22 cellular contexts compared by ENCODE assay signal in genomic region chr10:2866569-2866968, GRCh38.
A peak's percentile ranks its signal among the peaks of the same experiment; 100 is the strongest.
DNase-seq lines count a peak whose midpoint lies in the region; ATAC-seq, FAIRE-seq and TF ChIP-seq lines count a peak whose summit lies in the region.
"Had no signal": no experiment of that assay in that cellular context is flagged by ENCODE, and none has a peak within 500 bp of the region (broad histone marks: within the 10 kb centered on the region; RNA-seq: fewer than 3 reads in every experiment).

No MANE protein-coding gene starts in this region.

- TF ChIP-seq RAD21 in H1 (IDR thresholded peaks at IDR 0.05 in 1 of 2, conservative IDR thresholded peaks at IDR 0.05 in 1 of 2; ENCODE audit: low read depth in 2 of 2, low read length in 2 of 2): no peak

- ATAC-seq in GM23338 (peak; percentile 77), SK-N-SH treated with all-trans-retinoic acid at 6 μM for 48 hours (no peak)
- ATAC-seq: GM12878 had no signal

- no peak overlapping the region for H3K4me3 ChIP-seq in GM23338
- H3K4me3 ChIP-seq in HUES64 (ENCODE audit: low read length): no peak overlapping the region
- no peak overlapping the region; a peak in 1 of 8 replicates for H3K4me3 ChIP-seq in H1 (ENCODE audit: extremely low read depth in 1 of 4, insufficient read depth in 2 of 4, low read depth in 3 of 4, low read length in 4 of 4)
- no peak overlapping the region for H3K4me3 ChIP-seq in Peyer's patch
- H3K4me3 ChIP-seq: BLaER1, GM12878 had no signal

- TF ChIP-seq POLR2A in H1 (IDR thresholded peaks at IDR 0.05; ENCODE audit: control extremely low read depth in 1 of 2, low read depth in 2 of 2, low read length in 2 of 2) (no peak), Peyer's patch (IDR thresholded peaks at IDR 0.05) (no peak)

- H3K9me3 ChIP-seq in HUES64 (ENCODE audit: insufficient read depth, low read depth, low read length): no peaks in the 10 kb centered on the region
- H3K9me3 ChIP-seq in H1 (ENCODE audit: insufficient read depth in 2 of 2, low read depth in 1 of 2, low read length in 1 of 2): peaks cover under 1 to 8% of the 10 kb centered on the region in 2 experiments; a peak in 1 of 4 replicates
- H3K9me3 ChIP-seq in Peyer's patch: no peaks in the 10 kb centered on the region

- POLR2A ChIA-PET in H1 (lab: Charles Lee; ENCODE audit: partially characterized antibody) (no interaction called here), GM10248 (lab: Yijun Ruan, JAX) (no interaction called here)

- no peak overlapping the region for H3K27ac Mint-ChIP-seq in GM23338
- H3K27ac Mint-ChIP-seq: CD14-positive monocyte; CD4-positive, alpha-beta memory T cell; HFFc6 had no signal

- no peak overlapping the region for H2BK120ac ChIP-seq in H1 (replicated peaks; ENCODE audit: low read depth, low read length)

- peaks cover 5% of the 10 kb centered on the region for H3K27me3 Mint-ChIP-seq in GM23338 (ENCODE audit: insufficient read depth, low read depth, poor library complexity)

- peaks cover 13% of the 10 kb centered on the region; the same call in 1 of the 2 replicates for H3K9me2 ChIP-seq in GM23338 (ENCODE audit: insufficient read depth)

- no peaks in the 10 kb centered on the region for H3K4me1 ChIP-seq in GM23338 (ENCODE audit: insufficient read depth)
- peaks cover 4% of the 10 kb centered on the region for H3K4me1 ChIP-seq in HUES64 (ENCODE audit: insufficient read depth, low read length)
- H3K4me1 ChIP-seq in H1 (replicated peaks in 1 of 4; ENCODE audit: control insufficient read depth in 3 of 4, insufficient read depth in 4 of 4, low read length in 3 of 4): peaks cover 0 to 8% (median 3%) of the 10 kb centered on the region in 4 experiments; a peak in 3 of 7 replicates
- H3K4me1 ChIP-seq in Peyer's patch: no peaks in the 10 kb centered on the region

- FAIRE-seq in H1 (lab: Jason Lieb, UNC): no peak
- FAIRE-seq: GM12878, GM19239, HTR-8/SVneo had no signal

- no peaks in the 10 kb centered on the region for H3K23me2 ChIP-seq in H1 (ENCODE audit: low read depth, low read length)

- H3K56ac ChIP-seq in H1 (replicated peaks; ENCODE audit: insufficient read length, low read depth, low read length): no peak overlapping the region

- TF ChIP-seq EP300 in H1 (IDR thresholded peaks at IDR 0.05; ENCODE audit: borderline replicate concordance in 1 of 2, low read depth in 2 of 2, low read length in 2 of 2): no peak

- H3F3A ChIP-seq in GM23338 (replicated peaks; ENCODE audit: low read depth): no peaks in the 10 kb centered on the region

- H4K8ac ChIP-seq in H1 (ENCODE audit: extremely low read depth, insufficient read depth, low read length): no peak overlapping the region

- no peak overlapping the region for H2BK5ac ChIP-seq in H1 (ENCODE audit: low read depth, low read length)

- no peak overlapping the region for H3K4me3 Mint-ChIP-seq in GM23338
- H3K4me3 Mint-ChIP-seq: CD14-positive monocyte; CD4-positive, alpha-beta memory T cell; HFFc6 had no signal

- H3K4me1 Mint-ChIP-seq in GM23338: peaks cover 9% of the 10 kb centered on the region; the same call in 2 of the 3 replicates
- H3K4me1 Mint-ChIP-seq: CD14-positive monocyte; CD4-positive, alpha-beta memory T cell had no signal

- no peaks in the 10 kb centered on the region for H3K27me3 ChIP-seq in GM23338 (ENCODE audit: insufficient read depth)
- H3K27me3 ChIP-seq in HUES64 (ENCODE audit: insufficient read depth, low read length): no peaks in the 10 kb centered on the region
- no peaks in the 10 kb centered on the region for H3K27me3 ChIP-seq in H1 (replicated peaks in 1 of 4; ENCODE audit: control insufficient read depth in 3 of 4, extremely low read depth in 1 of 4, insufficient read depth in 3 of 4, low read length in 3 of 4)
- no peaks in the 10 kb centered on the region for H3K27me3 ChIP-seq in Peyer's patch
- H3K27me3 ChIP-seq: BLaER1 had no signal

- peaks cover 8% of the 10 kb centered on the region; the same call in 2 of the 3 replicates for H3K36me3 Mint-ChIP-seq in GM23338 (ENCODE audit: low read depth)
- H3K36me3 Mint-ChIP-seq: CD14-positive monocyte; CD4-positive, alpha-beta memory T cell had no signal

- H2BK20ac ChIP-seq in H1 (ENCODE audit: low read length): no peak overlapping the region

- H3K79me1 ChIP-seq in H1 (ENCODE audit: low read depth, low read length): no peaks in the 10 kb centered on the region

- H2AFZ ChIP-seq in GM23338: no peak overlapping the region
- H2AFZ ChIP-seq in H1 (ENCODE audit: low read length): no peak overlapping the region

- 27% methylated on average over 5 of the region's 5 CpGs for WGBS in HUES64
- WGBS in H1 (ENCODE audit: extremely low coverage in 1 of 2, insufficient coverage in 1 of 2, insufficient read length in 1 of 2, insufficient replicate concordance in 2 of 2, low coverage in 1 of 2, low lambda C conversion rate in 2 of 2, missing lambda C conversion rate in 1 of 2), 2 experiments: 60% methylated on average over 5 of the region's 5 CpGs; no CpG with 5 or more reads in 1 of the 2 experiments

- H3K9me3 Mint-ChIP-seq in GM23338: peaks cover 18% of the 10 kb centered on the region

- TF ChIP-seq CTCF in GM23338 (conservative IDR thresholded peaks at IDR 0.05; ENCODE audit: low read depth in 2 of 2) (no peak), H1 (IDR thresholded peaks at IDR 0.05; ENCODE audit: control extremely low read depth in 1 of 3, insufficient read depth in 1 of 3, low read depth in 1 of 3, low read length in 3 of 3) (no peak), Peyer's patch (IDR thresholded peaks at IDR 0.05) (no peak), GM10248 (IDR thresholded peaks at IDR 0.05; ENCODE audit: control extremely low read depth, extremely low read depth, low read depth, missing control alignments) (no peak)

- H2BK15ac ChIP-seq in H1 (ENCODE audit: low read length): no peak overlapping the region

- no peak for DNase-seq in GM23338 (ENCODE audit: low spot score)
- peak in 1 of 2 experiments; percentile 13 for DNase-seq in H1 (ENCODE audit: low read depth in 1 of 2, low spot score in 2 of 2)
- peak; percentile 44 for DNase-seq in iPS-NIHi11 (ENCODE audit: low spot score)
- no peak for DNase-seq in Peyer's patch
- no peak for DNase-seq in GM10248 (ENCODE audit: extremely low spot score)
- DNase-seq in NCI-H187 (lab: John Stamatoyannopoulos, UW): no peak
- DNase-seq: 8988T; CD4-positive, alpha-beta memory T cell; DMS153; DMS79; GF-D8; GOT3; HCEC 1CT; HFFc6 had no signal

- H3K27ac ChIP-seq in GM23338 (ENCODE audit: low read depth) (no peak overlapping the region), HUES64 (ENCODE audit: low read depth, low read length) (peak overlapping the region; percentile 58; the same call in 1 of the 2 replicates), H1 (ENCODE audit: low read depth, low read length) (no peak overlapping the region), Peyer's patch (no peak overlapping the region)
- H3K27ac ChIP-seq: BLaER1, KMS-11 had no signal

- no peak overlapping the region for H2AK5ac ChIP-seq in H1 (ENCODE audit: low read depth, low read length)

- H3K36me3 ChIP-seq in GM23338 (ENCODE audit: insufficient read depth) (no peaks in the 10 kb centered on the region), HUES64 (ENCODE audit: insufficient read depth, low read length) (no peaks in the 10 kb centered on the region), H1 (ENCODE audit: control insufficient read depth in 2 of 4, insufficient read depth in 4 of 4, low read length in 3 of 4) (no peaks in the 10 kb centered on the region), Peyer's patch (no peaks in the 10 kb centered on the region)
- H3K36me3 ChIP-seq: BLaER1 had no signal

- H3K4me2 ChIP-seq in GM23338 (no peak overlapping the region), H1 (ENCODE audit: insufficient read depth in 1 of 2, low read depth in 2 of 2, low read length in 2 of 2) (peak overlapping the region; percentile 2 to 15; a peak in 1 of 4 replicates)
- H3K4me2 ChIP-seq: BLaER1, KMS-11 had no signal

- no peak overlapping the region for H3K18ac ChIP-seq in H1 (ENCODE audit: extremely low read depth, low read length)

- no peak overlapping the region for H4K5ac ChIP-seq in H1 (ENCODE audit: insufficient read length, low read depth, low read length)

- H3K9ac ChIP-seq in HUES64 (ENCODE audit: low read depth, low read length): no peak overlapping the region
- H3K9ac ChIP-seq in H1 (replicated peaks in 1 of 4; ENCODE audit: extremely low read depth in 1 of 4, low read depth in 3 of 4, low read length in 3 of 4): no peak overlapping the region
- H3K9ac ChIP-seq: BLaER1, KMS-11 had no signal

- H3K4ac ChIP-seq in H1 (replicated peaks; ENCODE audit: insufficient read length, low read depth, low read length): no peak overlapping the region

- H4K20me1 ChIP-seq in GM23338 (replicated peaks; ENCODE audit: insufficient read depth): no peaks in the 10 kb centered on the region
- no peaks in the 10 kb centered on the region for H4K20me1 ChIP-seq in H1 (replicated peaks in 1 of 2; ENCODE audit: control insufficient read depth in 1 of 2, insufficient read depth in 2 of 2, low read length in 2 of 2)
- H4K20me1 ChIP-seq: BLaER1 had no signal

- H3K23ac ChIP-seq in H1 (ENCODE audit: insufficient read length): no peak overlapping the region

- H2BK12ac ChIP-seq in H1 (ENCODE audit: low read depth, low read length): no peak overlapping the region

- CTCF ChIA-PET in H1 (lab: Charles Lee; ENCODE audit: partially characterized antibody) (no interaction called here), GM10248 (lab: Yijun Ruan, JAX) (no interaction called here)

- H3K79me2 ChIP-seq in GM23338 (replicated peaks; ENCODE audit: insufficient read depth) (no peaks in the 10 kb centered on the region), H1 (ENCODE audit: control insufficient read depth in 1 of 2, insufficient read depth in 2 of 2, low read length in 2 of 2) (no peaks in the 10 kb centered on the region)

- H3K14ac ChIP-seq in H1 (ENCODE audit: insufficient read length): no peak overlapping the region

- no peak overlapping the region for H4K91ac ChIP-seq in H1 (replicated peaks; ENCODE audit: insufficient read length, low read length)

TF ChIP-seq in GM23338, 12 proteins besides CTCF, POLR2A, EP300 and RAD21 (continues in another document):
- no peak for TF ChIP-seq STAT1 (IDR thresholded peaks at IDR 0.05; ENCODE audit: unreplicated experiment)

TF ChIP-seq in H1, 55 proteins besides CTCF, POLR2A, EP300 and RAD21 (continues in another document):
- TF ChIP-seq MAX (IDR thresholded peaks at IDR 0.05) (peak; percentile 41; the same call in 1 of the 2 replicates), NANOG (IDR thresholded peaks at IDR 0.05; ENCODE audit: insufficient read depth, low read depth, low read length, poor library complexity, severe bottlenecking) (peak; percentile 80)

TF ChIP-seq in SK-N-SH treated with all-trans-retinoic acid at 6 μM for 48 hours, 23 proteins besides CTCF, POLR2A, EP300 and RAD21 (continues in another document):
- TF ChIP-seq BACH2 (CRISPR knock-in tag; IDR thresholded peaks at IDR 0.05; ENCODE audit: borderline replicate concordance) (no peak), TCF4 (CRISPR knock-in tag; IDR thresholded peaks at IDR 0.05; ENCODE audit: borderline replicate concordance) (no peak), OSR1 (CRISPR knock-in tag; IDR thresholded peaks at IDR 0.05) (no peak), CSDC2 (CRISPR knock-in tag; IDR thresholded peaks at IDR 0.05) (no peak), ZFP3 (CRISPR knock-in tag; IDR thresholded peaks at IDR 0.05) (no peak), PPARA (CRISPR knock-in tag; IDR thresholded peaks at IDR 0.05; ENCODE audit: borderline replicate concordance) (no peak)
